Comparison of ENCODE assay signal across 14 cellular contexts in genomic region chr1:8740034-8740449, GRCh38.
DNase-seq lines count a peak whose midpoint lies in the region; ATAC-seq, FAIRE-seq and TF ChIP-seq lines count a peak whose summit lies in the region.
"Had no signal": no experiment of that assay in that cellular context is flagged by ENCODE, and none has a peak within 500 bp of the region (broad histone marks: within the 10 kb centered on the region; RNA-seq: fewer than 3 reads in every experiment).

No MANE protein-coding gene starts in this region.

- H3K4me3 ChIP-seq in HepG2 (replicated peaks in 1 of 3; ENCODE audit: insufficient read depth in 1 of 3, low read depth in 2 of 3, low read length in 3 of 3) (no peak overlapping the region), right lobe of liver (no peak overlapping the region), astrocyte (ENCODE audit: insufficient read depth, low read depth, low read length) (no peak overlapping the region), coronary artery (no peak overlapping the region)
- H3K4me3 ChIP-seq: A549, dorsolateral prefrontal cortex, thoracic aorta had no signal

- TF ChIP-seq RAD21 in HepG2 (CRISPR knock-in tag; IDR thresholded peaks at IDR 0.05): no peak

- H3K27me3 Mint-ChIP-seq in astrocyte (ENCODE audit: low read depth, unreplicated experiment): no peaks in the 10 kb centered on the region

- peaks cover 97% of the 10 kb centered on the region for H3K4me1 ChIP-seq in HepG2 (ENCODE audit: insufficient read depth, low read length)
- H3K4me1 ChIP-seq in right lobe of liver: peaks cover 0 to 13% (median 5%) of the 10 kb centered on the region in 4 donors
- peaks cover 10% of the 10 kb centered on the region for H3K4me1 ChIP-seq in astrocyte (ENCODE audit: insufficient read depth, low read length)
- H3K4me1 ChIP-seq in foreskin keratinocyte: peaks cover 11% of the 10 kb centered on the region

- peak overlapping the region; percentile 20 for H3K4me3 Mint-ChIP-seq in astrocyte (ENCODE audit: unreplicated experiment)

- H3K9me3 ChIP-seq in HepG2 (ENCODE audit: low read length) (no peaks in the 10 kb centered on the region), right lobe of liver (no peaks in the 10 kb centered on the region), astrocyte (ENCODE audit: insufficient read depth, low read depth, low read length) (peaks cover 5% of the 10 kb centered on the region)
- H3K9me3 ChIP-seq: thoracic aorta had no signal

- H3K27me3 ChIP-seq in HepG2 (ENCODE audit: control insufficient read depth in 1 of 2, insufficient read depth in 2 of 2, low read length in 2 of 2): no peaks in the 10 kb centered on the region
- no peaks in the 10 kb centered on the region for H3K27me3 ChIP-seq in right lobe of liver
- H3K27me3 ChIP-seq in astrocyte (ENCODE audit: insufficient read depth, low read length): no peaks in the 10 kb centered on the region
- H3K27me3 ChIP-seq in foreskin keratinocyte: no peaks in the 10 kb centered on the region
- H3K27me3 ChIP-seq: dorsolateral prefrontal cortex had no signal

- POLR2A ChIA-PET in HepG2 (lab: Yijun Ruan, JAX): interaction anchor here (1.0 to 2.0 kb wide), 6 partner anchors 9 to 109 kb away, joined by 3 to 16 read pairs (median 5); partner anchors contain the start of gene RERE

- intact Hi-C loops in HepG2 (cut with micrococcal nuclease; ENCODE audit: unreplicated experiment) (loop anchor here (5.0 kb wide), 2 partner anchors 38 to 77 kb away; partner anchors contain the start of gene RERE), right lobe of liver (cut with DNase I) (no loop called here)

- H3K36me3 ChIP-seq in HepG2 (replicated peaks in 1 of 2; ENCODE audit: control insufficient read depth in 1 of 2, insufficient read depth in 2 of 2, low read length in 2 of 2): no peaks in the 10 kb centered on the region; a peak in 1 of 5 replicates
- H3K36me3 ChIP-seq in right lobe of liver: no peaks in the 10 kb centered on the region
- H3K36me3 ChIP-seq in astrocyte (ENCODE audit: insufficient read depth, low read length): no peaks in the 10 kb centered on the region
- H3K36me3 ChIP-seq: thoracic aorta had no signal

- H3K79me2 ChIP-seq in HepG2 (ENCODE audit: insufficient read depth, low read length): peaks cover 66% of the 10 kb centered on the region
- peaks cover 14% of the 10 kb centered on the region for H3K79me2 ChIP-seq in astrocyte (ENCODE audit: insufficient read depth, low read length)

- no TSS peak for BruUV-seq in HepG2 (replicated peaks; lab: Mats Ljungman, UMichigan)

- H3K9ac ChIP-seq in HepG2 (ENCODE audit: insufficient read depth, low read depth, low read length): peak overlapping the region; percentile 35; the same call in 1 of the 2 replicates
- H3K9ac ChIP-seq in astrocyte (ENCODE audit: low read length): no peak overlapping the region

- no peak for TF ChIP-seq CTCF in HepG2 (CRISPR knock-in tag; IDR thresholded peaks at IDR 0.05)
- no peak for TF ChIP-seq CTCF in right lobe of liver (IDR thresholded peaks at IDR 0.05)
- no peak for TF ChIP-seq CTCF in astrocyte (IDR thresholded peaks at IDR 0.05; ENCODE audit: insufficient read depth, low read depth, low read length)
- no peak for TF ChIP-seq CTCF in foreskin keratinocyte (conservative IDR thresholded peaks at IDR 0.05)
- no peak for TF ChIP-seq CTCF in coronary artery (IDR thresholded peaks at IDR 0.05)

- H3K4me1 Mint-ChIP-seq in astrocyte (ENCODE audit: low read depth, unreplicated experiment): peaks cover 29% of the 10 kb centered on the region

- CTCF ChIA-PET in HepG2 (lab: Yijun Ruan, JAX; ENCODE audit: low intra/inter-chr PET ratio, low total read pairs): interaction anchor here (0.9 kb wide), 1 partner anchor 109 kb away, joined by 3 read pairs; no protein-coding TSS in a partner anchor

- H4K20me1 ChIP-seq in HepG2 (ENCODE audit: insufficient read depth, low read length) (no peaks in the 10 kb centered on the region), astrocyte (ENCODE audit: insufficient read depth, low read length) (peaks cover 7% of the 10 kb centered on the region)

- peak; percentile 40 for FAIRE-seq in HepG2 (lab: Jason Lieb, UNC)
- peak; percentile 80 for FAIRE-seq in astrocyte (lab: Jason Lieb, UNC)
- FAIRE-seq: A549 had no signal

- H3K27ac ChIP-seq in HepG2 (ENCODE audit: extremely low read length, insufficient read depth, low read length) (peak overlapping the region; percentile 86), right lobe of liver (no peak overlapping the region), astrocyte (ENCODE audit: low read depth, low read length) (peak overlapping the region; percentile 59), foreskin keratinocyte (peak overlapping the region; percentile 41), coronary artery (no peak overlapping the region)
- H3K27ac ChIP-seq: A549, thoracic aorta had no signal

- no peak overlapping the region for H2AFZ ChIP-seq in HepG2 (ENCODE audit: low read length)
- H2AFZ ChIP-seq in astrocyte (ENCODE audit: low read depth, low read length): no peak overlapping the region

- peaks cover 14% of the 10 kb centered on the region for H3K36me3 Mint-ChIP-seq in astrocyte (ENCODE audit: low read depth, unreplicated experiment)

- DNase-seq in HepG2 (ENCODE audit: low spot score) (peak; percentile 98), right lobe of liver (no peak), astrocyte (ENCODE audit: low read depth) (peak; percentile 85), foreskin keratinocyte (peak; percentile 84 to 91), KG1 (lab: John Stamatoyannopoulos, UW) (no peak), coronary artery (ENCODE audit: low spot score) (no peak)
- DNase-seq in activated CD8-positive, alpha-beta memory T cell treated with anti-CD3 and anti-CD28 coated beads for 24 hours: no peak
- DNase-seq: activated naive CD4-positive, alpha-beta T cell treated with anti-CD3 and anti-CD28 coated beads, Interleukin-2, amount 50 U/mL, for 16 hours; DMS79 treated with DMSO at 0.1 percent for 48 hours; dorsolateral prefrontal cortex; T-helper 9 cell had no signal

- ATAC-seq in HepG2 (peak; percentile 89), right lobe of liver (no peak), foreskin keratinocyte (peak; percentile 98), GM19395 (IDR thresholded peaks at IDR 0.05; ENCODE audit: unreplicated experiment) (no peak)
- ATAC-seq: A549 had no signal

- H3K4me2 ChIP-seq in HepG2 (ENCODE audit: low read depth, low read length): no peak overlapping the region
- H3K4me2 ChIP-seq in astrocyte (ENCODE audit: low read length): peak overlapping the region; percentile 54
- H3K4me2 ChIP-seq: A549 had no signal

- TF ChIP-seq EP300 in HepG2 (IDR thresholded peaks at IDR 0.05; ENCODE audit: low read depth in 2 of 2, low read length in 2 of 2) (peak in 1 of 2 experiments; percentile 87; a peak in 2 of 4 replicates), HepG2 (CRISPR knock-in tag; IDR thresholded peaks at IDR 0.05; ENCODE audit: borderline replicate concordance) (peak; percentile 93)

- in situ Hi-C loops in HepG2 (cut with HindIII; ENCODE audit: extremely low pct_ligation_motif_present, low pct_unique_long_range_greater_than_20kb): no loop called here

- no peaks in the 10 kb centered on the region for H3K9me3 Mint-ChIP-seq in astrocyte (ENCODE audit: unreplicated experiment)

- no peak for TF ChIP-seq POLR2A in HepG2 (IDR thresholded peaks at IDR 0.05; ENCODE audit: insufficient read depth in 1 of 2, low read depth in 2 of 2, low read length in 2 of 2)
- TF ChIP-seq POLR2A in right lobe of liver (IDR thresholded peaks at IDR 0.05): no peak

- peak overlapping the region; percentile 13 for H3K27ac Mint-ChIP-seq in astrocyte (ENCODE audit: unreplicated experiment)

TF ChIP-seq in HepG2, 621 proteins besides CTCF, POLR2A, EP300 and RAD21 (continues in another document):
- TF ChIP-seq SP1 (IDR thresholded peaks at IDR 0.05) (no peak), SP1 (CRISPR knock-in tag; IDR thresholded peaks at IDR 0.05) (no peak), HNF4G (IDR thresholded peaks at IDR 0.05; ENCODE audit: borderline replicate concordance, low read depth, low read length) (no peak), HNF4G (CRISPR knock-in tag; IDR thresholded peaks at IDR 0.05; ENCODE audit: borderline replicate concordance, low read depth) (no peak), SP4 (CRISPR knock-in tag; IDR thresholded peaks at IDR 0.05) (no peak), ZSCAN5A (CRISPR knock-in tag; IDR thresholded peaks at IDR 0.05; ENCODE audit: borderline replicate concordance) (no peak), MIXL1 (CRISPR knock-in tag; IDR thresholded peaks at IDR 0.05) (peak; percentile 71), ZNF761 (CRISPR knock-in tag; conservative IDR thresholded peaks at IDR 0.05) (no peak), PPARG (CRISPR knock-in tag; conservative IDR thresholded peaks at IDR 0.05) (peak; percentile 98), SUZ12 (IDR thresholded peaks at IDR 0.05; ENCODE audit: low read depth, low read length) (no peak), HHEX (CRISPR knock-in tag; IDR thresholded peaks at IDR 0.05) (no peak)

Comparison
In these comparisons a context has a peak if more than half of its experiments do, and no peak if none do; other contexts are left out.
1. ATAC-seq: peak in HepG2 (single experiment) and foreskin keratinocyte (single experiment); none in right lobe of liver (0 of 4) and GM19395 (single experiment).
2. DNase-seq: peak in HepG2 (single experiment), astrocyte (single experiment) and foreskin keratinocyte (2 of 2); none in right lobe of liver (0 of 3), activated CD8-positive, alpha-beta memory T cell treated with anti-CD3 and anti-CD28 coated beads for 24 hours (single experiment), KG1 (single experiment) and coronary artery (single experiment).
3. H3K27ac ChIP-seq: peak in HepG2 (single experiment), astrocyte (single experiment) and foreskin keratinocyte (single experiment); none in right lobe of liver (0 of 3) and coronary artery (0 of 2).